In the genomic region with DNA sequence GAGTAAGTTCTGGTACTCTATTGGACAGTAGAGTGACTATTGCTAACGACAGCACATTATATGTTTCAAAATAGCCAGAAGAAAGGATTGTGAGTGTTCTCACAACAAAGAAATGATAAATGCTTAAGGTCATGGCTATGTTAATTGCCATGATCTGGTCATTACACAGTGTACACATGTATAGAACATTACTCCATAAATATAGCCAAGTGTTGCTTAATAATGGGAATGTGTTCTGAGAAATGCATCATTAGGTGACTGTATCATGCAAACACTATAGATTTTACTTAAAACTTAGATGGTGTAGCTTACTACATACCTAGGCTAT, we compare ENCODE assay signal across 1 cellular context.
TF ChIP-seq lines count a peak whose summit lies in the region.

No MANE protein-coding gene starts in this region.

TF ChIP-seq in GM23338, 12 proteins besides CTCF, POLR2A, EP300 and RAD21 (continued from another document):
- no peak for TF ChIP-seq ZNF462 (CRISPR knock-in tag; IDR thresholded peaks at IDR 0.05)
- no peak for TF ChIP-seq CREB1 (CRISPR knock-in tag; IDR thresholded peaks at IDR 0.05; ENCODE audit: low read depth)
- no peak for TF ChIP-seq ETS1 (IDR thresholded peaks at IDR 0.05)
- TF ChIP-seq STAT1 (IDR thresholded peaks at IDR 0.05; ENCODE audit: unreplicated experiment) = no peak
- TF ChIP-seq ZNF331 (CRISPR knock-in tag; IDR thresholded peaks at IDR 0.05; ENCODE audit: low read depth) = no peak
- TF ChIP-seq POLR2AphosphoS5 (IDR thresholded peaks at IDR 0.05; ENCODE audit: low read depth) = no peak
- TF ChIP-seq REST (IDR thresholded peaks at IDR 0.05; ENCODE audit: unreplicated experiment) = no peak
- TF ChIP-seq JUNB (IDR thresholded peaks at IDR 0.05; ENCODE audit: unreplicated experiment) = no peak
- no peak for TF ChIP-seq ZNF114 (CRISPR knock-in tag; IDR thresholded peaks at IDR 0.05)
